ENCODE assay signal across 19 cellular contexts in the genomic region with DNA sequence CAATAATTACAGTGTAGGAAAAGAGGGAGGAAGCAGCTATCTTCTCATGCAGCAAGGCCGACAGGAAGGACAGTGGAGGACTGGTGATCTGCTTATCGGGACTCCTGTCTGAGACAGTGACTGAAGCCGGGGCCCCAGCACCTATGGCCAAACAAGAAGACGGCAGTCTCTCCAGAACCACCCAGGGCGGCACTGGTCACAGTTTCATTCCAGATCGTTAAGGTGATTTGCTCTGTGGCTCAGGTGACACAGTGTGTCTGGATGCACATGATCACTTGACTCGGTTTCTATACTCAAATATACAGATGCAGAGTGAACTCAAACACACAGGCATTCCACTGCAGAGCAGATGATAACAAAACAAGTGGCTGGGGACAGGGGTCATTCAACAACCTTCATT. TPM values are rescaled to one million over a fixed set of nuclear protein-coding genes. Genes with fewer than 3 reads are reported as not detected.
DNase-seq lines count a peak whose midpoint lies in the region; ATAC-seq and TF ChIP-seq lines count a peak whose summit lies in the region.
"Had no signal": no experiment of that assay in that cellular context is flagged by ENCODE, and none has a peak within 500 bp of the region (broad histone marks: within the 10 kb centered on the region; RNA-seq: fewer than 3 reads in every experiment).

No MANE protein-coding gene starts in this region.

- no peak for TF ChIP-seq POLR2A in gastrocnemius medialis (IDR thresholded peaks at IDR 0.05)

- peak overlapping the region; percentile 24; the same call in 1 of the 2 replicates for H3K27ac Mint-ChIP-seq in HFFc6
- H3K27ac Mint-ChIP-seq: activated naive CD4-positive, alpha-beta T cell treated with anti-CD3 and anti-CD28 coated beads for 36 hours; effector memory CD8-positive, alpha-beta T cell; stimulated activated naive B cell treated with anti-CD40 and anti-IgM and Interleukin-4, amounts not matched to agents 10 μg/mL and 1 μg/mL and 100 μg/mL, for 72 hours had no signal

- H3K27me3 ChIP-seq in gastrocnemius medialis (no peaks in the 10 kb centered on the region), dorsolateral prefrontal cortex (no peaks in the 10 kb centered on the region)
- H3K27me3 ChIP-seq: esophagus squamous epithelium, uterus had no signal

- peaks cover 13% of the 10 kb centered on the region; the same call in 1 of the 2 replicates for H3K4me1 Mint-ChIP-seq in HFFc6 (ENCODE audit: low read depth)

- H3K36me3 Mint-ChIP-seq in HFFc6 (ENCODE audit: low read depth), result peaks cover 36% of the 10 kb centered on the region

- no peak for DNase-seq in HFFc6
- no peak for DNase-seq in RWPE1 (ENCODE audit: low spot score)
- DNase-seq in left cardiac atrium, result peak; percentile 20
- no peak for DNase-seq in gastrocnemius medialis
- no peak for DNase-seq in dorsolateral prefrontal cortex
- DNase-seq in globus pallidus (ENCODE audit: low spot score), result no peak
- DNase-seq: activated CD4-positive, alpha-beta T cell treated with anti-CD3 and anti-CD28 coated beads, Interleukin-2, amount 50 U/mL, for 1 hour; activated naive CD4-positive, alpha-beta T cell treated with anti-CD3 and anti-CD28 coated beads for 36 hours; effector memory CD8-positive, alpha-beta T cell; esophagus squamous epithelium; KBM-7; NCI-H1436; SK-N-SH; stimulated activated CD4-positive, alpha-beta T cell treated with anti-CD3 and anti-CD28 coated beads, Interleukin-2, amount 100 ng/mL, for 48 hours; stimulated activated naive B cell treated with anti-CD40 and anti-IgM and Interleukin-4, amounts not matched to agents 10 μg/mL and 1 μg/mL and 100 μg/mL, for 72 hours; T-helper 2 cell; uterus had no signal

- H3K27me3 Mint-ChIP-seq in HFFc6 (ENCODE audit: insufficient read depth), result peaks cover 5% of the 10 kb centered on the region
- H3K27me3 Mint-ChIP-seq: effector memory CD8-positive, alpha-beta T cell; stimulated activated naive B cell treated with anti-CD40 and anti-IgM and Interleukin-4, amounts not matched to agents 10 μg/mL and 1 μg/mL and 100 μg/mL, for 72 hours had no signal

- TF ChIP-seq CTCF in HFFc6 (IDR thresholded peaks at IDR 0.05), result no peak
- TF ChIP-seq CTCF in RWPE1 (conservative IDR thresholded peaks at IDR 0.05; ENCODE audit: low read depth), result no peak
- TF ChIP-seq CTCF in gastrocnemius medialis (IDR thresholded peaks at IDR 0.05 in 4 of 5, conservative IDR thresholded peaks at IDR 0.05 in 1 of 5), result no peak
- no peak for TF ChIP-seq CTCF in dorsolateral prefrontal cortex (IDR thresholded peaks at IDR 0.05 in 54 of 56, conservative IDR thresholded peaks at IDR 0.05 in 2 of 56; ENCODE audit: low read depth in 1 of 56, partially characterized antibody in 56 of 56)

- peaks cover 37 to 44% of the 10 kb centered on the region in 2 donors for H3K4me1 ChIP-seq in gastrocnemius medialis
- H3K4me1 ChIP-seq: uterus had no signal

- H3K27ac ChIP-seq in RWPE1 (peak overlapping the region; percentile 68), gastrocnemius medialis (peak overlapping the region; percentile 77 to 92 (median 84)), dorsolateral prefrontal cortex (peak overlapping the region in 1 of 59 donors; percentile 9)

- POLR2A ChIA-PET in RWPE1 (lab: Yijun Ruan, JAX; ENCODE audit: low non-redundant PET), result no interaction called here

- intact Hi-C loops in left cardiac atrium (cut with DNase I), result no loop called here
- intact Hi-C loops in gastrocnemius medialis (cut with DNase I; ENCODE audit: low total_unique reads), result no loop called here
- intact Hi-C loops in dorsolateral prefrontal cortex (cut with DNase I), result no loop called here

- in situ Hi-C loops in gastrocnemius medialis (cut with MboI; ENCODE audit: low sequenced_read_pairs in 4 of 4), result no loop called here

- H3K36me3 ChIP-seq in gastrocnemius medialis, result peaks cover 0 to 23% of the 10 kb centered on the region in 2 donors
- H3K36me3 ChIP-seq: uterus had no signal

- no peak overlapping the region for H3K4me3 Mint-ChIP-seq in HFFc6
- H3K4me3 Mint-ChIP-seq: activated naive CD4-positive, alpha-beta T cell treated with anti-CD3 and anti-CD28 coated beads for 36 hours; effector memory CD8-positive, alpha-beta T cell; stimulated activated naive B cell treated with anti-CD40 and anti-IgM and Interleukin-4, amounts not matched to agents 10 μg/mL and 1 μg/mL and 100 μg/mL, for 72 hours had no signal

- no peaks in the 10 kb centered on the region for H3K9me3 ChIP-seq in gastrocnemius medialis
- H3K9me3 ChIP-seq: esophagus squamous epithelium, SK-N-SH, uterus had no signal

- no peak overlapping the region for H3K4me3 ChIP-seq in gastrocnemius medialis
- H3K4me3 ChIP-seq in dorsolateral prefrontal cortex, result no peak overlapping the region
- H3K4me3 ChIP-seq: esophagus squamous epithelium, uterus had no signal

- ATAC-seq in left cardiac atrium (no peak), gastrocnemius medialis (no peak), GM19328 (IDR thresholded peaks at IDR 0.05; ENCODE audit: unreplicated experiment) (no peak)
- ATAC-seq: effector memory CD8-positive, alpha-beta T cell; HCT116; stimulated activated naive B cell treated with anti-CD40 and anti-IgM and Interleukin-4, amounts not matched to agents 10 μg/mL and 1 μg/mL and 100 μg/mL, for 72 hours had no signal

- no peaks in the 10 kb centered on the region for H3K9me3 Mint-ChIP-seq in HFFc6
- H3K9me3 Mint-ChIP-seq: activated naive CD4-positive, alpha-beta T cell treated with anti-CD3 and anti-CD28 coated beads for 36 hours; effector memory CD8-positive, alpha-beta T cell; stimulated activated naive B cell treated with anti-CD40 and anti-IgM and Interleukin-4, amounts not matched to agents 10 μg/mL and 1 μg/mL and 100 μg/mL, for 72 hours had no signal

- CTCF ChIA-PET in RWPE1 (lab: Yijun Ruan, JAX), result interaction anchor here (1.1 kb wide), 1 partner anchor 20 kb away, joined by 3 read pairs; no protein-coding TSS in a partner anchor

RNA-seq across cellular contexts. Expression of a gene that starts 52.1 kb away (rescaled TPM):
- 100 to 1,000 TPM; 541 to 709 (median 649) TPM for total RNA-seq in HFFc6 (2021; fragmentation: NEBNext Ultra II Directional; extraction: Animal tissue kit (Norgen Biotek cat#: 25700))
- total RNA-seq in left cardiac atrium, result 100 to 1,000 TPM in 1 of 2 donors, 10 to 100 TPM in 1; 95.0 to 109 TPM
- total RNA-seq in gastrocnemius medialis, result 10 to 100 TPM; 24.7 to 47.6 (median 30.9) TPM
- total RNA-seq in dorsolateral prefrontal cortex, result 100 to 1,000 TPM in 112 of 120 experiments, 10 to 100 TPM in 8; 87.2 to 202 (median 122) TPM
